In genomic region chr3:13617981-13618380, GRCh38 we compare ENCODE assay signal across 23 cellular contexts.
DNase-seq lines count a peak whose midpoint lies in the region; ATAC-seq, FAIRE-seq and TF ChIP-seq lines count a peak whose summit lies in the region.
"Had no signal": no experiment of that assay in that cellular context is flagged by ENCODE, and none has a peak within 500 bp of the region (broad histone marks: within the 10 kb centered on the region; RNA-seq: fewer than 3 reads in every experiment).

No MANE protein-coding gene starts in this region.

- H3K4me1 ChIP-seq in kidney (ENCODE audit: control insufficient read depth in 1 of 2, insufficient read depth in 1 of 2, low read depth in 1 of 2, low read length in 2 of 2) (no peaks in the 10 kb centered on the region), osteoblast (ENCODE audit: insufficient read depth, low read length) (no peaks in the 10 kb centered on the region)

- H3K9me3 ChIP-seq in kidney (ENCODE audit: control insufficient read depth in 1 of 2, low read length in 2 of 2) = peaks cover 0 to under 1% of the 10 kb centered on the region in 2 donors
- no peaks in the 10 kb centered on the region for H3K9me3 ChIP-seq in osteoblast (ENCODE audit: low read depth, low read length)
- H3K9me3 ChIP-seq: BE2C had no signal

- no peaks in the 10 kb centered on the region for H4K20me1 ChIP-seq in osteoblast (ENCODE audit: insufficient read depth, low read length)
- H4K20me1 ChIP-seq: BLaER1 treated with 17β-estradiol and CSF1 and Interleukin-3, amounts not matched to agents 10 nM and 100 nM had no signal

- intact Hi-C loops in Right ventricle myocardium inferior (cut with DNase I) (no loop called here), left cardiac atrium (cut with DNase I) (no loop called here), kidney (cut with DNase I) (no loop called here)

- H3K27me3 ChIP-seq in osteoblast (ENCODE audit: insufficient read depth, low read length) = no peaks in the 10 kb centered on the region
- H3K27me3 ChIP-seq: BE2C; BLaER1 treated with 17β-estradiol and CSF1 and Interleukin-3, amounts not matched to agents 10 nM and 100 nM had no signal

- H2AFZ ChIP-seq in osteoblast (ENCODE audit: low read length) = no peak overlapping the region
- H2AFZ ChIP-seq: GM23338 had no signal

- H3K4me3 Mint-ChIP-seq in glutamatergic neuron (ENCODE audit: unreplicated experiment) = no peak overlapping the region
- H3K4me3 Mint-ChIP-seq: CD14-positive monocyte; CD4-positive, alpha-beta memory T cell; GM23338; H9 had no signal

- H3K9ac ChIP-seq in kidney (ENCODE audit: low read length in 2 of 2) = no peak overlapping the region
- H3K9ac ChIP-seq: BLaER1 treated with 17β-estradiol and CSF1 and Interleukin-3, amounts not matched to agents 10 nM and 100 nM had no signal

- no peak for ATAC-seq in Right ventricle myocardium inferior
- no peak for ATAC-seq in left cardiac atrium
- ATAC-seq: GM23338, HCT116 had no signal

- H3K4me3 ChIP-seq in kidney (ENCODE audit: low read length in 2 of 2) (no peak overlapping the region), osteoblast (ENCODE audit: insufficient read depth, low read length) (no peak overlapping the region)
- H3K4me3 ChIP-seq: BLaER1 treated with 17β-estradiol and CSF1 and Interleukin-3, amounts not matched to agents 10 nM and 100 nM; GM23338 had no signal

- H3K79me2 ChIP-seq in osteoblast (ENCODE audit: insufficient read depth, low read length) = no peaks in the 10 kb centered on the region

- DNase-seq in Right ventricle myocardium inferior (ENCODE audit: missing footprints) = peak; percentile 45
- DNase-seq in left cardiac atrium = no peak
- peak; percentile 58 for DNase-seq in kidney
- DNase-seq in osteoblast (ENCODE audit: insufficient read length, low spot score, missing footprints) = peak; percentile 17
- DNase-seq in glutamatergic neuron = no peak
- DNase-seq in CD1c-positive myeloid dendritic cell (ENCODE audit: extremely low spot score) = no peak
- DNase-seq: AML-193; BE2C; Calu3; CD4-positive, alpha-beta memory T cell; COR-L47; DMS53; DMS79 treated with DMSO at 0.1 percent for 48 hours; GF-D8; H9 had no signal

- no peak overlapping the region for H3K27ac Mint-ChIP-seq in glutamatergic neuron (ENCODE audit: unreplicated experiment)
- H3K27ac Mint-ChIP-seq: CD4-positive, alpha-beta memory T cell; GM23338; H9 had no signal

- H3K4me2 ChIP-seq in osteoblast (ENCODE audit: insufficient read depth, low read length) = no peak overlapping the region
- H3K4me2 ChIP-seq: BLaER1 treated with 17β-estradiol and CSF1 and Interleukin-3, amounts not matched to agents 10 nM and 100 nM; GM23338 had no signal

- no peak overlapping the region for H3K27ac ChIP-seq in kidney (ENCODE audit: low read depth in 2 of 2, low read length in 2 of 2)
- H3K27ac ChIP-seq in osteoblast (ENCODE audit: low read depth, low read length) = no peak overlapping the region
- H3K27ac ChIP-seq: 22Rv1; BLaER1 treated with 17β-estradiol and CSF1 and Interleukin-3, amounts not matched to agents 10 nM and 100 nM had no signal

- H3K36me3 ChIP-seq in kidney (ENCODE audit: control insufficient read depth in 1 of 2, insufficient read depth in 2 of 2, low read length in 2 of 2) (no peaks in the 10 kb centered on the region), osteoblast (ENCODE audit: insufficient read depth, low read length) (no peaks in the 10 kb centered on the region)
- H3K36me3 ChIP-seq: BE2C; BLaER1 treated with 17β-estradiol and CSF1 and Interleukin-3, amounts not matched to agents 10 nM and 100 nM had no signal

- peaks cover 8% of the 10 kb centered on the region for H3K36me3 Mint-ChIP-seq in glutamatergic neuron (ENCODE audit: unreplicated experiment)
- H3K36me3 Mint-ChIP-seq: CD14-positive monocyte; CD4-positive, alpha-beta memory T cell had no signal

- no peak for TF ChIP-seq CTCF in kidney (IDR thresholded peaks at IDR 0.05; ENCODE audit: borderline replicate concordance, extremely low read depth, insufficient read depth)
- no peak for TF ChIP-seq CTCF in osteoblast (IDR thresholded peaks at IDR 0.05; ENCODE audit: extremely low read depth, low read depth, low read length)
- TF ChIP-seq CTCF in glutamatergic neuron (IDR thresholded peaks at IDR 0.05; ENCODE audit: partially characterized antibody, unreplicated experiment) = no peak

- no peaks in the 10 kb centered on the region for H3K4me1 Mint-ChIP-seq in glutamatergic neuron (ENCODE audit: low read depth, unreplicated experiment)
- H3K4me1 Mint-ChIP-seq: CD14-positive monocyte; CD4-positive, alpha-beta memory T cell had no signal

- peaks cover 4% of the 10 kb centered on the region for H3K9me3 Mint-ChIP-seq in glutamatergic neuron (ENCODE audit: unreplicated experiment)
- H3K9me3 Mint-ChIP-seq: GM23338, H9 had no signal

- no peak for FAIRE-seq in kidney (lab: Jason Lieb, UNC)
- FAIRE-seq: A204.1, GM12891, GM18507 had no signal

- peaks cover 8% of the 10 kb centered on the region for H3K27me3 Mint-ChIP-seq in glutamatergic neuron (ENCODE audit: unreplicated experiment)

Comparison
In these comparisons a context has a peak if more than half of its experiments do, and no peak if none do; other contexts are left out.
1. DNase-seq: peak in Right ventricle myocardium inferior (single experiment), kidney (single experiment) and osteoblast (single experiment); none in left cardiac atrium (single experiment), glutamatergic neuron (single experiment) and CD1c-positive myeloid dendritic cell (single experiment).